ENCODE assay signal across 9 cellular contexts in genomic region chr17:45143767-45144198, GRCh38. TPM values are rescaled to one million over a fixed set of nuclear protein-coding genes. Genes with fewer than 3 reads are reported as not detected.
DNase-seq lines count a peak whose midpoint lies in the region; ATAC-seq, FAIRE-seq and TF ChIP-seq lines count a peak whose summit lies in the region.
"Had no signal": no experiment of that assay in that cellular context is flagged by ENCODE, and none has a peak within 500 bp of the region (broad histone marks: within the 10 kb centered on the region; RNA-seq: fewer than 3 reads in every experiment).

No MANE protein-coding gene starts in this region.

- H3K14ac ChIP-seq in H1 (ENCODE audit: insufficient read length), result no peak overlapping the region

- no peak overlapping the region for H3K9ac ChIP-seq in H1 (replicated peaks in 1 of 4; ENCODE audit: extremely low read depth in 1 of 4, low read depth in 3 of 4, low read length in 3 of 4)

- no peak overlapping the region for H2AK5ac ChIP-seq in H1 (ENCODE audit: low read depth, low read length)

- peak overlapping the region; percentile 81 for H3K4me2 ChIP-seq in H1 (ENCODE audit: insufficient read depth in 1 of 2, low read depth in 2 of 2, low read length in 2 of 2)

- TF ChIP-seq EP300 in H1 (IDR thresholded peaks at IDR 0.05; ENCODE audit: borderline replicate concordance in 1 of 2, low read depth in 2 of 2, low read length in 2 of 2) (no peak), suprapubic skin (IDR thresholded peaks at IDR 0.05) (no peak)

- H3K4me3 ChIP-seq in H1 (ENCODE audit: extremely low read depth in 1 of 4, insufficient read depth in 2 of 4, low read depth in 3 of 4, low read length in 4 of 4) (peak overlapping the region; percentile 34 to 69 (median 52)), suprapubic skin (peak overlapping the region; percentile 60)
- H3K4me3 ChIP-seq: cardiac muscle cell had no signal

- H3K18ac ChIP-seq in H1 (ENCODE audit: extremely low read depth, low read length), result peak overlapping the region; percentile 78

- FAIRE-seq in H1 (lab: Jason Lieb, UNC), result no peak

- no peak overlapping the region for H3K23ac ChIP-seq in H1 (ENCODE audit: insufficient read length)

- peak overlapping the region; percentile 61 for H4K91ac ChIP-seq in H1 (replicated peaks; ENCODE audit: insufficient read length, low read length)

- H3K79me1 ChIP-seq in H1 (ENCODE audit: low read depth, low read length), result no peaks in the 10 kb centered on the region

- TF ChIP-seq POLR2A in H1 (IDR thresholded peaks at IDR 0.05; ENCODE audit: control extremely low read depth in 1 of 2, low read depth in 2 of 2, low read length in 2 of 2) (no peak), suprapubic skin (IDR thresholded peaks at IDR 0.05) (no peak)

- CTCF ChIA-PET in H1 (lab: Charles Lee; ENCODE audit: partially characterized antibody), result interaction anchor here (0.5 to 3.6 kb wide), 7 partner anchors 9 to 87 kb away, joined by 3 to 29 read pairs (median 4); partner anchors contain the start of gene ACBD4

- no peak overlapping the region for H2BK120ac ChIP-seq in H1 (replicated peaks; ENCODE audit: low read depth, low read length)

- H3K9me3 ChIP-seq in H1 (ENCODE audit: insufficient read depth in 2 of 2, low read depth in 1 of 2, low read length in 1 of 2) (no peaks in the 10 kb centered on the region), suprapubic skin (no peaks in the 10 kb centered on the region)

- H3K4me1 ChIP-seq in H1 (replicated peaks in 1 of 4; ENCODE audit: control insufficient read depth in 3 of 4, insufficient read depth in 4 of 4, low read length in 3 of 4) (peaks cover 3 to 23% (median 19%) of the 10 kb centered on the region in 4 experiments), suprapubic skin (peaks cover 38% of the 10 kb centered on the region)

- H2BK12ac ChIP-seq in H1 (ENCODE audit: low read depth, low read length), result 0 out of 2 replicates have a peak overlapping the region, but pooled peaks have one; percentile 27

- ATAC-seq in GM19455 (IDR thresholded peaks at IDR 0.05; ENCODE audit: unreplicated experiment), result no peak
- no peak for ATAC-seq in HG03442 (IDR thresholded peaks at IDR 0.05; ENCODE audit: unreplicated experiment)

- no peak for TF ChIP-seq RAD21 in H1 (IDR thresholded peaks at IDR 0.05 in 1 of 2, conservative IDR thresholded peaks at IDR 0.05 in 1 of 2; ENCODE audit: low read depth in 2 of 2, low read length in 2 of 2)

- H2BK5ac ChIP-seq in H1 (ENCODE audit: low read depth, low read length), result peak overlapping the region; percentile 66; the same call in 1 of the 2 replicates

- no peaks in the 10 kb centered on the region for H3K79me2 ChIP-seq in H1 (ENCODE audit: control insufficient read depth in 1 of 2, insufficient read depth in 2 of 2, low read length in 2 of 2)

- H3K27me3 ChIP-seq in H1 (replicated peaks in 1 of 4; ENCODE audit: control insufficient read depth in 3 of 4, extremely low read depth in 1 of 4, insufficient read depth in 3 of 4, low read length in 3 of 4) (no peaks in the 10 kb centered on the region), suprapubic skin (no peaks in the 10 kb centered on the region)
- H3K27me3 ChIP-seq: cardiac muscle cell had no signal

- no peak overlapping the region for H2BK20ac ChIP-seq in H1 (ENCODE audit: low read length)

- TF ChIP-seq CTCF in H1 (IDR thresholded peaks at IDR 0.05; ENCODE audit: control extremely low read depth in 1 of 3, insufficient read depth in 1 of 3, low read depth in 1 of 3, low read length in 3 of 3) (no peak), suprapubic skin (IDR thresholded peaks at IDR 0.05) (no peak)

- no peak overlapping the region for H4K8ac ChIP-seq in H1 (ENCODE audit: extremely low read depth, insufficient read depth, low read length)

- H3K36me3 ChIP-seq in H1 (ENCODE audit: control insufficient read depth in 2 of 4, insufficient read depth in 4 of 4, low read length in 3 of 4), result no peaks in the 10 kb centered on the region
- H3K36me3 ChIP-seq in suprapubic skin, result no peaks in the 10 kb centered on the region
- H3K36me3 ChIP-seq: cardiac muscle cell had no signal

- no peaks in the 10 kb centered on the region for H4K20me1 ChIP-seq in H1 (replicated peaks in 1 of 2; ENCODE audit: control insufficient read depth in 1 of 2, insufficient read depth in 2 of 2, low read length in 2 of 2)

- peak; percentile 72 for DNase-seq in Ammon's horn (ENCODE audit: low spot score)
- peak; percentile 56 for DNase-seq in RPMI7951 (ENCODE audit: low read depth)
- DNase-seq in H1 (ENCODE audit: low read depth in 1 of 2, low spot score in 2 of 2), result no peak
- DNase-seq in medulla oblongata (ENCODE audit: extremely low spot score), result peak; percentile 73
- peak; percentile 96 for DNase-seq in suprapubic skin (ENCODE audit: low spot score in 2 of 2)
- no peak for DNase-seq in COLO668 (lab: John Stamatoyannopoulos, UW; ENCODE audit: unreplicated experiment)

- H2BK15ac ChIP-seq in H1 (ENCODE audit: low read length), result no peak overlapping the region; the same call in 1 of the 2 replicates

- 7% methylated on average over 19 of the region's 21 CpGs; no CpG with 5 or more reads in 1 of the 2 experiments for WGBS in H1 (ENCODE audit: extremely low coverage in 1 of 2, insufficient coverage in 1 of 2, insufficient read length in 1 of 2, insufficient replicate concordance in 2 of 2, low coverage in 1 of 2, low lambda C conversion rate in 2 of 2, missing lambda C conversion rate in 1 of 2), 2 experiments
- WGBS in suprapubic skin, result 0% methylated on average over 10 of the region's 21 CpGs

- H2AFZ ChIP-seq in H1 (ENCODE audit: low read length), result no peak overlapping the region

- no peak overlapping the region for H3K56ac ChIP-seq in H1 (replicated peaks; ENCODE audit: insufficient read length, low read depth, low read length)

- POLR2A ChIA-PET in H1 (lab: Charles Lee; ENCODE audit: partially characterized antibody), result interaction anchor here (0.6 to 20.3 kb wide), 3 partner anchors 8 to 23 kb away, joined by 3 to 1076 read pairs (median 4); partner anchors contain the start of genes ACBD4 and HEXIM2

- no peak overlapping the region for H4K5ac ChIP-seq in H1 (ENCODE audit: insufficient read length, low read depth, low read length)

- H3K4ac ChIP-seq in H1 (replicated peaks; ENCODE audit: insufficient read length, low read depth, low read length), result no peak overlapping the region

- H3K27ac ChIP-seq in H1 (ENCODE audit: low read depth, low read length) (peak overlapping the region; percentile 1; the same call in 1 of the 2 replicates), suprapubic skin (peak overlapping the region; percentile 90)
- H3K27ac ChIP-seq: cardiac muscle cell had no signal

- H3K23me2 ChIP-seq in H1 (ENCODE audit: low read depth, low read length), result peaks cover 15% of the 10 kb centered on the region; the same call in 1 of the 2 replicates

RNA-seq across cellular contexts. Expression of gene HEXIM1, which starts 4.5 kb away (rescaled TPM):
- 3.5 and 4.4 TPM in 2 replicates for total RNA-seq in RPMI7951 (2014; rRNA removed; shearing (Covaris generic))
- 36.9 and 38.3 TPM in 2 replicates for total RNA-seq in H1 (2021; fragmentation: NEBNext Ultra II Directional; extraction: Animal tissue kit (Norgen Biotek cat#: 25700))
- polyA plus RNA-seq in H1 (2011; rRNA removed), result 9.1 and 11.1 TPM in 2 replicates
- 14.0 TPM for polyA plus RNA-seq in H1 (2011; cell fraction: cytosol; rRNA removed)
- 10.2 TPM for polyA plus RNA-seq in H1 (2011; cell fraction: nucleus; rRNA removed)
- polyA plus RNA-seq in H1 (2012, experiment 1 of 2), result 16.8 to 21.8 TPM (median 20.6 TPM) in 4 replicates
- polyA plus RNA-seq in H1 (2012, experiment 2 of 2), result 7.1 TPM
- polyA plus RNA-seq in H1 (2013, experiment 1 of 2), result 18.9 TPM
- 18.6 TPM for polyA plus RNA-seq in H1 (2013, experiment 2 of 2)
- 2.5 and 3.5 TPM in 2 replicates for polyA minus RNA-seq in H1 (2011; rRNA and poly(A)+ RNA removed)
- polyA minus RNA-seq in H1 (2011; cell fraction: cytosol; rRNA and poly(A)+ RNA removed), result 6.5 TPM
- 7.7 TPM for polyA minus RNA-seq in H1 (2011; cell fraction: nucleus; rRNA and poly(A)+ RNA removed)
- total RNA-seq in suprapubic skin, result 10 to 100 TPM; 23.1 to 35.6 (median 27.8) TPM

RNA-seq across cellular contexts. Expression of gene ACBD4, which starts 8.3 kb away (rescaled TPM):
- total RNA-seq in RPMI7951 (2014; rRNA removed; shearing (Covaris generic)), result 1.1 and 2.0 TPM in 2 replicates
- total RNA-seq in H1 (2021; fragmentation: NEBNext Ultra II Directional; extraction: Animal tissue kit (Norgen Biotek cat#: 25700)), result 9.3 and 10.7 TPM in 2 replicates
- 7.3 and 14.2 TPM in 2 replicates for polyA plus RNA-seq in H1 (2011; rRNA removed)
- polyA plus RNA-seq in H1 (2011; cell fraction: cytosol; rRNA removed), result 15.5 TPM
- 47.3 TPM for polyA plus RNA-seq in H1 (2011; cell fraction: nucleus; rRNA removed)
- 10.5 to 14.1 TPM (median 12.7 TPM) in 4 replicates for polyA plus RNA-seq in H1 (2012, experiment 1 of 2)
- 9.2 TPM for polyA plus RNA-seq in H1 (2012, experiment 2 of 2)
- polyA plus RNA-seq in H1 (2013, experiment 1 of 2), result 9.3 TPM
- 7.3 TPM for polyA plus RNA-seq in H1 (2013, experiment 2 of 2)
- 7.1 and 7.7 TPM in 2 replicates for polyA minus RNA-seq in H1 (2011; rRNA and poly(A)+ RNA removed)
- 8.5 TPM for polyA minus RNA-seq in H1 (2011; cell fraction: cytosol; rRNA and poly(A)+ RNA removed)
- polyA minus RNA-seq in H1 (2011; cell fraction: nucleus; rRNA and poly(A)+ RNA removed), result 18.7 TPM
- total RNA-seq in suprapubic skin, result 10 to 100 TPM in 2 of 4 donors, 1 to 10 TPM in 2; 6.2 to 37.7 (median 10.9) TPM

RNA-seq across cellular contexts. Expression of gene PLCD3, which starts 11.5 kb away (rescaled TPM):
- 11.7 and 15.3 TPM in 2 replicates for total RNA-seq in RPMI7951 (2014; rRNA removed; shearing (Covaris generic))
- total RNA-seq in H1 (2021; fragmentation: NEBNext Ultra II Directional; extraction: Animal tissue kit (Norgen Biotek cat#: 25700)), result 42.7 and 48.1 TPM in 2 replicates
- 26.5 and 32.3 TPM in 2 replicates for polyA plus RNA-seq in H1 (2011; rRNA removed)
- 24.7 TPM for polyA plus RNA-seq in H1 (2011; cell fraction: cytosol; rRNA removed)
- polyA plus RNA-seq in H1 (2011; cell fraction: nucleus; rRNA removed), result 28.3 TPM
- 21.6 to 33.0 TPM (median 28.2 TPM) in 4 replicates for polyA plus RNA-seq in H1 (2012, experiment 1 of 2)
- 27.8 TPM for polyA plus RNA-seq in H1 (2012, experiment 2 of 2)
- 20.4 TPM for polyA plus RNA-seq in H1 (2013, experiment 1 of 2)
- 20.7 TPM for polyA plus RNA-seq in H1 (2013, experiment 2 of 2)
- polyA minus RNA-seq in H1 (2011; rRNA and poly(A)+ RNA removed), result 16.3 and 24.8 TPM in 2 replicates
- polyA minus RNA-seq in H1 (2011; cell fraction: cytosol; rRNA and poly(A)+ RNA removed), result 18.3 TPM
- polyA minus RNA-seq in H1 (2011; cell fraction: nucleus; rRNA and poly(A)+ RNA removed), result 25.1 TPM
- 10 to 100 TPM; 44.7 to 87.1 (median 58.3) TPM for total RNA-seq in suprapubic skin

RNA-seq across cellular contexts. Expression of gene HEXIM2, which starts 17.9 kb away (rescaled TPM):
- 7.8 and 11.3 TPM in 2 replicates for total RNA-seq in RPMI7951 (2014; rRNA removed; shearing (Covaris generic))
- total RNA-seq in H1 (2021; fragmentation: NEBNext Ultra II Directional; extraction: Animal tissue kit (Norgen Biotek cat#: 25700)), result 13.2 and 13.9 TPM in 2 replicates
- polyA plus RNA-seq in H1 (2011; rRNA removed), result 7.5 and 10.6 TPM in 2 replicates
- 11.8 TPM for polyA plus RNA-seq in H1 (2011; cell fraction: cytosol; rRNA removed)
- polyA plus RNA-seq in H1 (2011; cell fraction: nucleus; rRNA removed), result 9.0 TPM
- polyA plus RNA-seq in H1 (2012, experiment 1 of 2), result 7.8 to 13.6 TPM (median 12.5 TPM) in 4 replicates
- polyA plus RNA-seq in H1 (2012, experiment 2 of 2), result 13.0 TPM
- 4.2 TPM for polyA plus RNA-seq in H1 (2013, experiment 1 of 2)
- 4.1 TPM for polyA plus RNA-seq in H1 (2013, experiment 2 of 2)
- 5.9 and 6.0 TPM in 2 replicates for polyA minus RNA-seq in H1 (2011; rRNA and poly(A)+ RNA removed)
- polyA minus RNA-seq in H1 (2011; cell fraction: cytosol; rRNA and poly(A)+ RNA removed), result 5.0 TPM
- 5.5 TPM for polyA minus RNA-seq in H1 (2011; cell fraction: nucleus; rRNA and poly(A)+ RNA removed)
- 10 to 100 TPM in 1 of 4 donors, 1 to 10 TPM in 3; 2.2 to 10.4 (median 4.4) TPM for total RNA-seq in suprapubic skin

Comparison
In these comparisons a context has a peak if more than half of its experiments do, and no peak if none do; other contexts are left out.
1. DNase-seq: peak in Ammon's horn (single experiment), RPMI7951 (single experiment), medulla oblongata (single experiment) and suprapubic skin (2 of 2); none in H1 (0 of 2) and COLO668 (single experiment).